27 cellular contexts compared by ENCODE assay signal in genomic region chr11:69327741-69328191, GRCh38. TPM values are rescaled to one million over a fixed set of nuclear protein-coding genes. Genes with fewer than 3 reads are reported as not detected.
DNase-seq lines count a peak whose midpoint lies in the region; ATAC-seq and TF ChIP-seq lines count a peak whose summit lies in the region.
"Had no signal": no experiment of that assay in that cellular context is flagged by ENCODE, and none has a peak within 500 bp of the region (broad histone marks: within the 10 kb centered on the region; RNA-seq: fewer than 3 reads in every experiment).

No MANE protein-coding gene starts in this region.

- H3K27ac Mint-ChIP-seq in activated naive CD8-positive, alpha-beta T cell treated with anti-CD3 and anti-CD28 coated beads, Interleukin-2, amount 50 U/mL, for 24 hours, result no peak overlapping the region
- no peak overlapping the region for H3K27ac Mint-ChIP-seq in type B pancreatic cell
- H3K27ac Mint-ChIP-seq in T-helper 2 cell treated with Interferon-gamma antibody and Interleukin-4, amounts not matched to agents 5 μg/mL and 100 μg/mL, for 36 hours, result no peak overlapping the region
- H3K27ac Mint-ChIP-seq: activated CD8-positive, alpha-beta T cell treated with anti-CD3 and anti-CD28 coated beads, Interleukin-2, amount 10 ng/mL, durations not matched to agents 7 days and 5 days; activated naive CD4-positive, alpha-beta T cell treated with anti-CD3 and anti-CD28 coated beads, Interleukin-2, amount 50 U/mL, for 24 hours had no signal

- DNase-seq in activated effector memory CD4-positive, alpha-beta T cell treated with anti-CD3 and anti-CD28 coated beads, Interleukin-2, amount 50 U/mL, for 16 hours, result peak; percentile 38
- no peak for DNase-seq in activated effector memory CD4-positive, alpha-beta T cell treated with Interleukin-2 at 50 U/mL for 16 hours
- DNase-seq in activated naive CD8-positive, alpha-beta T cell treated with anti-CD3 and anti-CD28 coated beads, Interleukin-2, amount 50 U/mL, for 24 hours, result peak; percentile 0
- DNase-seq in mesenchymal stem cell (no peak), type B pancreatic cell (ENCODE audit: extremely low spot score, unreplicated experiment) (peak; percentile 53), SK-N-SH (no peak), NAMALWA (ENCODE audit: low spot score) (no peak)
- DNase-seq in T-helper 2 cell treated with Interferon-gamma antibody and Interleukin-4, amounts not matched to agents 5 μg/mL and 100 μg/mL, for 36 hours (ENCODE audit: low spot score), result no peak
- DNase-seq: activated CD4-positive, CD25-positive, alpha-beta regulatory T cell; activated CD8-positive, alpha-beta T cell treated with anti-CD3 and anti-CD28 coated beads, Interleukin-2, amount 10 ng/mL, durations not matched to agents 7 days and 5 days; BE2C; dermis blood vessel endothelial cell; DMS153; gastrocnemius medialis; KBM-7; MG63; NCI-H2029 treated with DMSO at 0.1 percent for 48 hours; NCI-H526; SHP77 treated with DMSO at 0.1 percent for 48 hours; small intestine; T1000 had no signal

- peak overlapping the region in 1 of 2 experiments; percentile 30 for H3K18ac ChIP-seq in mesenchymal stem cell (ENCODE audit: low read depth in 1 of 2, low read length in 2 of 2)

- H3K36me3 Mint-ChIP-seq in activated naive CD8-positive, alpha-beta T cell treated with anti-CD3 and anti-CD28 coated beads, Interleukin-2, amount 50 U/mL, for 24 hours (ENCODE audit: low read depth), result no peaks in the 10 kb centered on the region
- no peaks in the 10 kb centered on the region for H3K36me3 Mint-ChIP-seq in type B pancreatic cell
- H3K36me3 Mint-ChIP-seq in T-helper 2 cell treated with Interferon-gamma antibody and Interleukin-4, amounts not matched to agents 5 μg/mL and 100 μg/mL, for 36 hours (ENCODE audit: low read depth), result no peaks in the 10 kb centered on the region
- H3K36me3 Mint-ChIP-seq: activated naive CD4-positive, alpha-beta T cell treated with anti-CD3 and anti-CD28 coated beads, Interleukin-2, amount 50 U/mL, for 24 hours had no signal

- POLR2A ChIA-PET in SK-N-SH (lab: Yijun Ruan, JAX), result no interaction called here

- H3K79me1 ChIP-seq in mesenchymal stem cell (replicated peaks; ENCODE audit: low read length, poor library complexity, severe bottlenecking), result no peaks in the 10 kb centered on the region

- ATAC-seq in activated naive CD8-positive, alpha-beta T cell treated with anti-CD3 and anti-CD28 coated beads, Interleukin-2, amount 50 U/mL, for 24 hours, result no peak
- ATAC-seq: activated CD8-positive, alpha-beta T cell treated with anti-CD3 and anti-CD28 coated beads, Interleukin-2, amount 10 ng/mL, durations not matched to agents 7 days and 5 days; gastrocnemius medialis; left colon had no signal

- H3K4me1 ChIP-seq in mesenchymal stem cell (ENCODE audit: control insufficient read depth, insufficient read depth, low read depth, low read length), result no peaks in the 10 kb centered on the region
- no peaks in the 10 kb centered on the region for H3K4me1 ChIP-seq in SK-N-SH (ENCODE audit: control insufficient read depth in 1 of 2, insufficient read depth in 2 of 2, low read depth in 1 of 2, low read length in 1 of 2)
- H3K4me1 ChIP-seq: ascending aorta, BE2C, gastrocnemius medialis, tibial nerve had no signal

- no peaks in the 10 kb centered on the region for H3K9me2 ChIP-seq in SK-N-SH

- no peak overlapping the region for H3K4me3 Mint-ChIP-seq in activated naive CD8-positive, alpha-beta T cell treated with anti-CD3 and anti-CD28 coated beads, Interleukin-2, amount 50 U/mL, for 24 hours
- no peak overlapping the region for H3K4me3 Mint-ChIP-seq in type B pancreatic cell
- no peak overlapping the region for H3K4me3 Mint-ChIP-seq in T-helper 2 cell treated with Interferon-gamma antibody and Interleukin-4, amounts not matched to agents 5 μg/mL and 100 μg/mL, for 36 hours
- H3K4me3 Mint-ChIP-seq: activated CD8-positive, alpha-beta T cell treated with anti-CD3 and anti-CD28 coated beads, Interleukin-2, amount 10 ng/mL, durations not matched to agents 7 days and 5 days; activated naive CD4-positive, alpha-beta T cell treated with anti-CD3 and anti-CD28 coated beads, Interleukin-2, amount 50 U/mL, for 24 hours had no signal

- H3K4me3 ChIP-seq in mesenchymal stem cell (ENCODE audit: insufficient read depth in 1 of 2, low read depth in 1 of 2, low read length in 2 of 2), result no peak overlapping the region
- no peak overlapping the region for H3K4me3 ChIP-seq in SK-N-SH (ENCODE audit: low read depth in 2 of 2, low read length in 1 of 2)
- H3K4me3 ChIP-seq: ascending aorta, gastrocnemius medialis, hepatocyte, MG63, tibial nerve had no signal

- peaks cover 4% of the 10 kb centered on the region for H3K9me3 Mint-ChIP-seq in activated naive CD8-positive, alpha-beta T cell treated with anti-CD3 and anti-CD28 coated beads, Interleukin-2, amount 50 U/mL, for 24 hours
- H3K9me3 Mint-ChIP-seq in type B pancreatic cell, result no peaks in the 10 kb centered on the region
- no peaks in the 10 kb centered on the region for H3K9me3 Mint-ChIP-seq in T-helper 2 cell treated with Interferon-gamma antibody and Interleukin-4, amounts not matched to agents 5 μg/mL and 100 μg/mL, for 36 hours
- H3K9me3 Mint-ChIP-seq: activated naive CD4-positive, alpha-beta T cell treated with anti-CD3 and anti-CD28 coated beads, Interleukin-2, amount 50 U/mL, for 24 hours had no signal

- no peak overlapping the region for H2BK5ac ChIP-seq in mesenchymal stem cell (ENCODE audit: low read depth, low read length, poor library complexity, severe bottlenecking)

- H2AFZ ChIP-seq in mesenchymal stem cell (ENCODE audit: low read depth, low read length) (no peak overlapping the region), SK-N-SH (ENCODE audit: low read depth) (no peak overlapping the region)
- H2AFZ ChIP-seq: hepatocyte had no signal

- H3F3A ChIP-seq in SK-N-SH (replicated peaks; ENCODE audit: insufficient read depth), result peaks cover 2% of the 10 kb centered on the region

- H3K4ac ChIP-seq in mesenchymal stem cell (ENCODE audit: low read depth in 1 of 2, low read length in 2 of 2), result no peak overlapping the region

- H2BK120ac ChIP-seq in mesenchymal stem cell (ENCODE audit: low read depth, low read length), result no peak overlapping the region

- no peak overlapping the region for H3K4me2 ChIP-seq in mesenchymal stem cell (ENCODE audit: low read length, poor library complexity, severe bottlenecking)
- H3K4me2 ChIP-seq in SK-N-SH, result no peak overlapping the region
- H3K4me2 ChIP-seq: hepatocyte had no signal

- WGBS in mesenchymal stem cell, result 98% methylated on average over 6 of the region's 6 CpGs
- no CpG with 5 or more reads among the region's 6 CpGs for WGBS in SK-N-SH (ENCODE audit: low lambda C conversion rate)

- no peaks in the 10 kb centered on the region for H3K9me3 ChIP-seq in mesenchymal stem cell (ENCODE audit: control insufficient read depth, low read length)
- no peaks in the 10 kb centered on the region for H3K9me3 ChIP-seq in SK-N-SH
- H3K9me3 ChIP-seq: BE2C, gastrocnemius medialis, MG63 had no signal

- no peaks in the 10 kb centered on the region for H3K27me3 Mint-ChIP-seq in activated naive CD8-positive, alpha-beta T cell treated with anti-CD3 and anti-CD28 coated beads, Interleukin-2, amount 50 U/mL, for 24 hours
- no peaks in the 10 kb centered on the region for H3K27me3 Mint-ChIP-seq in type B pancreatic cell
- peaks cover 15% of the 10 kb centered on the region for H3K27me3 Mint-ChIP-seq in T-helper 2 cell treated with Interferon-gamma antibody and Interleukin-4, amounts not matched to agents 5 μg/mL and 100 μg/mL, for 36 hours (ENCODE audit: low read depth)
- H3K27me3 Mint-ChIP-seq: activated naive CD4-positive, alpha-beta T cell treated with anti-CD3 and anti-CD28 coated beads, Interleukin-2, amount 50 U/mL, for 24 hours had no signal

- H2BK15ac ChIP-seq in mesenchymal stem cell (ENCODE audit: low read depth, poor library complexity, severe bottlenecking), result no peak overlapping the region

- H3K23ac ChIP-seq in mesenchymal stem cell (ENCODE audit: low read length in 2 of 2), result no peak overlapping the region

- peak overlapping the region; percentile 63 for H4K91ac ChIP-seq in mesenchymal stem cell (ENCODE audit: low read length)

- H3K14ac ChIP-seq in mesenchymal stem cell (ENCODE audit: low read length in 2 of 2), result no peak overlapping the region

- peaks cover 38% of the 10 kb centered on the region; the same call in 1 of the 2 replicates for H3K79me2 ChIP-seq in SK-N-SH (ENCODE audit: insufficient read depth)
- H3K79me2 ChIP-seq: hepatocyte had no signal

- H3K36me3 ChIP-seq in mesenchymal stem cell (ENCODE audit: control insufficient read depth in 1 of 2, insufficient read depth in 2 of 2, low read depth in 1 of 2, low read length in 2 of 2) (peaks cover 0 to 4% of the 10 kb centered on the region in 2 experiments), SK-N-SH (replicated peaks in 1 of 2; ENCODE audit: control insufficient read depth in 1 of 2, insufficient read depth in 2 of 2, low read length in 1 of 2) (peaks cover 0 to 6% of the 10 kb centered on the region in 2 experiments)
- H3K36me3 ChIP-seq: ascending aorta, BE2C, gastrocnemius medialis, MG63, tibial nerve had no signal

- peak overlapping the region; percentile 11 for H2AK5ac ChIP-seq in mesenchymal stem cell (ENCODE audit: low read length, severe bottlenecking)

- no peaks in the 10 kb centered on the region for H4K20me1 ChIP-seq in SK-N-SH (ENCODE audit: insufficient read depth)

- H3K4me1 Mint-ChIP-seq in activated naive CD8-positive, alpha-beta T cell treated with anti-CD3 and anti-CD28 coated beads, Interleukin-2, amount 50 U/mL, for 24 hours, result no peaks in the 10 kb centered on the region
- no peaks in the 10 kb centered on the region for H3K4me1 Mint-ChIP-seq in type B pancreatic cell (ENCODE audit: unreplicated experiment)
- no peaks in the 10 kb centered on the region for H3K4me1 Mint-ChIP-seq in T-helper 2 cell treated with Interferon-gamma antibody and Interleukin-4, amounts not matched to agents 5 μg/mL and 100 μg/mL, for 36 hours (ENCODE audit: low read depth)
- H3K4me1 Mint-ChIP-seq: activated naive CD4-positive, alpha-beta T cell treated with anti-CD3 and anti-CD28 coated beads, Interleukin-2, amount 50 U/mL, for 24 hours had no signal

- H3K27ac ChIP-seq in mesenchymal stem cell (ENCODE audit: low read length, poor library complexity, severe bottlenecking) (no peak overlapping the region), SK-N-SH (ENCODE audit: low read depth in 2 of 2, low read length in 1 of 2) (no peak overlapping the region)
- H3K27ac ChIP-seq: ascending aorta, gastrocnemius medialis, hepatocyte, tibial nerve had no signal

- H4K8ac ChIP-seq in mesenchymal stem cell (ENCODE audit: low read length), result peak overlapping the region; percentile 51

- TF ChIP-seq CTCF in type B pancreatic cell (conservative IDR thresholded peaks at IDR 0.05) (no peak), SK-N-SH (IDR thresholded peaks at IDR 0.05) (no peak)

- H3K9ac ChIP-seq in mesenchymal stem cell (ENCODE audit: low read length) (no peak overlapping the region), SK-N-SH (no peak overlapping the region)

- H3K27me3 ChIP-seq in mesenchymal stem cell (ENCODE audit: control insufficient read depth in 1 of 2, insufficient read depth in 1 of 2, low read length in 2 of 2), result no peaks in the 10 kb centered on the region
- H3K27me3 ChIP-seq in SK-N-SH (ENCODE audit: insufficient read depth), result no peaks in the 10 kb centered on the region
- H3K27me3 ChIP-seq: ascending aorta, BE2C, gastrocnemius medialis, hepatocyte, MG63, tibial nerve had no signal

- TF ChIP-seq EP300 in SK-N-SH (IDR thresholded peaks at IDR 0.05; ENCODE audit: borderline replicate concordance in 1 of 2, low read depth in 1 of 2, low read length in 1 of 2), result no peak

- H2BK12ac ChIP-seq in mesenchymal stem cell (ENCODE audit: low read length in 2 of 2), result peak overlapping the region in 1 of 2 experiments; percentile 57

- CTCF ChIA-PET in SK-N-SH (lab: Yijun Ruan, JAX), result no interaction called here

- TF ChIP-seq RAD21 in SK-N-SH (IDR thresholded peaks at IDR 0.05; ENCODE audit: low read length), result no peak

RNA-seq across cellular contexts. Expression of gene MYEOV, which starts 33.8 kb away (rescaled TPM):
- polyA plus RNA-seq in mesenchymal stem cell (2013, experiment 1 of 2), result 2.5 TPM
- 4.8 TPM for polyA plus RNA-seq in mesenchymal stem cell (2013, experiment 2 of 2)
- total RNA-seq in type B pancreatic cell (ENCODE audit: low replicate concordance), result 4.1 and 4.3 TPM in 2 replicates
- 3.0 and 3.6 TPM in 2 replicates for polyA plus RNA-seq in SK-N-SH (2012; rRNA removed)
- polyA plus RNA-seq in SK-N-SH (2012; cell fraction: cytosol; rRNA removed), result 1.4 and 1.6 TPM in 2 replicates
- polyA plus RNA-seq in SK-N-SH (2012; cell fraction: nucleus; rRNA removed), result 7.8 and 9.9 TPM in 2 replicates
- total RNA-seq: activated CD8-positive, alpha-beta T cell treated with anti-CD3 and anti-CD28 coated beads, Interleukin-2, amount 10 ng/mL, durations not matched to agents 7 days and 5 days; ascending aorta; dermis blood vessel endothelial cell; hepatocyte; myocyte had no signal
- polyA plus RNA-seq: hepatocyte had no signal

Comparison
In these comparisons a context has a peak if more than half of its experiments do, and no peak if none do; other contexts are left out.
1. DNase-seq: peak in activated effector memory CD4-positive, alpha-beta T cell treated with anti-CD3 and anti-CD28 coated beads, Interleukin-2, amount 50 U/mL, for 16 hours (single experiment), activated naive CD8-positive, alpha-beta T cell treated with anti-CD3 and anti-CD28 coated beads, Interleukin-2, amount 50 U/mL, for 24 hours (single experiment) and type B pancreatic cell (single experiment); none in activated effector memory CD4-positive, alpha-beta T cell treated with Interleukin-2 at 50 U/mL for 16 hours (single experiment), mesenchymal stem cell (single experiment), SK-N-SH (single experiment), NAMALWA (single experiment) and T-helper 2 cell treated with Interferon-gamma antibody and Interleukin-4, amounts not matched to agents 5 μg/mL and 100 μg/mL, for 36 hours (single experiment).